In the genomic region with DNA sequence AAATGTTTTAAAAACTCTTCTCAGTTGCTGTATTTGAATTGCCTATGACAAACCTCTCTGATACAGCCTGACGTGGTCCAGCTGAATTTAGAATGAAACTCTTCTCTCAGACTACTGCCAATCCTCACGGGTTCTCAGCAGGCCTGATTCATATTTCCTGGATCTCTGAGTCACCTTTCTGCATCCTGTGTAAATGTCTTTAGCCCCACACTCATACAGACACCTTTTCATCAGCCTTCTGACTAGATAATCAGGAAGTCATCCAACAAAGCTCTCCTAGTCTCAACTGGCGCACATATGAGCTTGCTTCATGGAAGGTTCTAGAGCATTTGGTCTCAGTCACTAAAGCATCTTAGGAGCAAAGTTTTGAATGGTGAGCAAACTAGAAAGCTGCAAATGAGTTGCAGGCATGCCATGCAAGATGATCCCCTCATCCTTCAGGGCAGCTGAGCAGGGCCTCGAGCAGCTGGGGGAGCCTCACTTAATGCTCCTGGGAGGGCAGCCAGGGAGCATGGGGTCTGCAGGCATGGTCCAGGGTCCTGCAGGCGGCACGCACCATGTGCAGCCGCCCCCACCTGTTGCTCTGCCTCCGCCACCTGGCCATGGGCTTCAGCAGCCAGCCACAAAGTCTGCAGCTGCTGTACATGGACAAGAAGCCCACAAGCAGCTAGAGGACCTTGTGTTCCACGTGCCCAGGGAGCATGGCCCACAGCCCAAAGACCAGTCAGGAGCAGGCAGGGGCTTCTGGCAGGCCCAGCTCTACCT, we compare ENCODE assay signal across 8 cellular contexts.
DNase-seq lines count a peak whose midpoint lies in the region; ATAC-seq, FAIRE-seq and TF ChIP-seq lines count a peak whose summit lies in the region.

No MANE protein-coding gene starts in this region.

- H3K4me1 ChIP-seq in sigmoid colon = peaks cover 0 to 20% (median 18%) of the 10 kb centered on the region in 4 donors

- H3K27me3 ChIP-seq in bronchial epithelial cell (ENCODE audit: control insufficient read depth, insufficient read depth, low read length) = no peaks in the 10 kb centered on the region
- no peaks in the 10 kb centered on the region for H3K27me3 ChIP-seq in sigmoid colon

- WGBS in sigmoid colon, 2 donors = 69 to 83% methylated on average over 9 of the region's 9 CpGs

- TF ChIP-seq CTCF in bronchial epithelial cell (IDR thresholded peaks at IDR 0.05; ENCODE audit: insufficient read depth, low read length, severe bottlenecking) (no peak), sigmoid colon (IDR thresholded peaks at IDR 0.05) (no peak)

- ATAC-seq in GM18502 (IDR thresholded peaks at IDR 0.05; ENCODE audit: poor library complexity, unreplicated experiment) (peak; percentile 67), HG03342 (IDR thresholded peaks at IDR 0.05; ENCODE audit: unreplicated experiment) (no peak), GM18861 (IDR thresholded peaks at IDR 0.05; ENCODE audit: unreplicated experiment) (no peak), HG03354 (IDR thresholded peaks at IDR 0.05; ENCODE audit: poor library complexity, severe bottlenecking, unreplicated experiment) (no peak)

- H3K36me3 ChIP-seq in bronchial epithelial cell (ENCODE audit: control insufficient read depth, insufficient read depth, low read length) = no peaks in the 10 kb centered on the region
- no peaks in the 10 kb centered on the region for H3K36me3 ChIP-seq in sigmoid colon

- no peak for TF ChIP-seq EP300 in sigmoid colon (IDR thresholded peaks at IDR 0.05)

- FAIRE-seq in bronchial epithelial cell (lab: Jason Lieb, UNC) = no peak

- intact Hi-C loops in sigmoid colon (cut with DNase I) = no loop called here

- peak; percentile 94 for DNase-seq in RPMI7951 (ENCODE audit: low read depth)
- DNase-seq in bronchial epithelial cell (ENCODE audit: low read depth) = peak; percentile 98
- peak; percentile 32 for DNase-seq in stimulated activated CD4-positive, alpha-beta T cell treated with anti-CD3 and anti-CD28 coated beads, Interleukin-12 subunit alpha, Interleukin-12 subunit beta, amount 100 ng/mL, for 4 hours
- no peak for DNase-seq in sigmoid colon

- H3K4me3 ChIP-seq in bronchial epithelial cell (ENCODE audit: low read depth, low read length) (no peak overlapping the region), sigmoid colon (no peak overlapping the region)

- H3K9me3 ChIP-seq in sigmoid colon = no peaks in the 10 kb centered on the region

- TF ChIP-seq POLR2A in sigmoid colon (IDR thresholded peaks at IDR 0.05) = no peak

- H3K27ac ChIP-seq in sigmoid colon = peak overlapping the region in 1 of 4 donors; percentile 3
